ENCODE assay signal across 9 cellular contexts in genomic region chr11:46541593-46542371, GRCh38. TPM values are rescaled to one million over a fixed set of nuclear protein-coding genes. Genes with fewer than 3 reads are reported as not detected.
A peak's percentile ranks its signal among the peaks of the same experiment; 100 is the strongest.
DNase-seq lines count a peak whose midpoint lies in the region; ATAC-seq and TF ChIP-seq lines count a peak whose summit lies in the region.
"Had no signal": no experiment of that assay in that cellular context is flagged by ENCODE, and none has a peak within 500 bp of the region (broad histone marks: within the 10 kb centered on the region; RNA-seq: fewer than 3 reads in every experiment).

No MANE protein-coding gene starts in this region.

- H3K4me3 ChIP-seq in HCT116 (replicated peaks in 1 of 2; ENCODE audit: low read depth in 1 of 2, low read length in 2 of 2) = no peak overlapping the region
- no peak overlapping the region for H3K4me3 ChIP-seq in Peyer's patch
- H3K4me3 ChIP-seq in coronary artery = no peak overlapping the region

- H3K27me3 ChIP-seq in HCT116 (ENCODE audit: insufficient read depth, low read length) (no peaks in the 10 kb centered on the region), Peyer's patch (no peaks in the 10 kb centered on the region)

- TF ChIP-seq POLR2A in HCT116 (IDR thresholded peaks at IDR 0.05; ENCODE audit: borderline replicate concordance, extremely low read depth, insufficient read depth, insufficient read length) (no peak), Peyer's patch (IDR thresholded peaks at IDR 0.05) (no peak), erythroblast (IDR thresholded peaks at IDR 0.05; ENCODE audit: low read length) (no peak)

- H3K27ac ChIP-seq in HCT116 (ENCODE audit: low read depth, low read length) (no peak overlapping the region), Peyer's patch (peak overlapping the region in 3 of 4 donors; percentile 13 to 73 (median 30)), coronary artery (no peak overlapping the region)

- BruUV-seq in HCT116 (replicated peaks; lab: Mats Ljungman, UMichigan) = no TSS peak

- no peaks in the 10 kb centered on the region; the same call in 1 of the 2 replicates for H4K20me1 ChIP-seq in HCT116 (ENCODE audit: insufficient read depth)

- ATAC-seq in HCT116 (no peak), SK-N-SH treated with all-trans-retinoic acid at 6 μM for 48 hours (no peak)

- POLR2A ChIA-PET in HCT116 (lab: Charles Lee) = no interaction called here

- intact Hi-C loops in HCT116 (cut with micrococcal nuclease) = no loop called here
- intact Hi-C loops in posterior cingulate gyrus (cut with DNase I) = loop anchor here (10.0 kb wide), 1 partner anchor 53 kb away; the partner anchor contains the start of gene AMBRA1

- CTCF ChIA-PET in HCT116 (lab: Charles Lee) = interaction anchor here (1.1 to 1.5 kb wide), 3 partner anchors 10 to 12 kb away, joined by 3 read pairs; no protein-coding TSS in a partner anchor

- H3K9ac ChIP-seq in HCT116 (ENCODE audit: low read length) = no peak overlapping the region

- H3K4me1 ChIP-seq in HCT116 (ENCODE audit: control insufficient read depth in 1 of 2, insufficient read depth in 2 of 2, low read length in 2 of 2) (peaks cover 0 to 7% of the 10 kb centered on the region in 2 experiments; a peak in 1 of 4 replicates), Peyer's patch (peaks cover 0 to 5% (median 0%) of the 10 kb centered on the region in 4 donors)

- no peak overlapping the region for H3K4me2 ChIP-seq in HCT116 (ENCODE audit: low read length)

- H2AFZ ChIP-seq in HCT116 (ENCODE audit: low read depth, low read length, poor library complexity, severe bottlenecking) = no peak overlapping the region

- no peaks in the 10 kb centered on the region for H3K9me2 ChIP-seq in HCT116 (ENCODE audit: insufficient read depth)

- H3K36me3 ChIP-seq in HCT116 (ENCODE audit: control insufficient read depth in 1 of 2, insufficient read depth in 2 of 2, low read length in 2 of 2) = peaks cover 10 to 15% of the 10 kb centered on the region in 2 experiments; a peak in 2 of 4 replicates
- H3K36me3 ChIP-seq in Peyer's patch = peaks cover 0 to 78% (median 0%) of the 10 kb centered on the region in 3 donors

- TF ChIP-seq RAD21 in HCT116 (IDR thresholded peaks at IDR 0.05; ENCODE audit: low read depth) = peak; percentile 52

- TF ChIP-seq CTCF in HCT116 (IDR thresholded peaks at IDR 0.05 in 2 of 3, conservative IDR thresholded peaks at IDR 0.05 in 1 of 3; ENCODE audit: borderline replicate concordance in 1 of 3, insufficient read depth in 1 of 3, low read depth in 2 of 3, low read length in 2 of 3) = 0 out of 6 replicates have a peak, but pooled peaks of 2 of the 3 experiments have one; percentile 7 to 8
- TF ChIP-seq CTCF in Peyer's patch (IDR thresholded peaks at IDR 0.05) = peak in 4 of 6 experiments; percentile 14 to 73 (median 66)
- TF ChIP-seq CTCF in coronary artery (IDR thresholded peaks at IDR 0.05) = no peak

- H3K9me3 ChIP-seq in HCT116 (ENCODE audit: control insufficient read depth in 1 of 2, insufficient read depth in 1 of 2, low read depth in 1 of 2, low read length in 2 of 2) (no peaks in the 10 kb centered on the region), Peyer's patch (no peaks in the 10 kb centered on the region)

- RAD21 ChIA-PET in HCT116 (lab: Charles Lee; ENCODE audit: low non-redundant PET in 1 of 2, low total read pairs in 2 of 2, uncharacterized antibody in 2 of 2, unreplicated experiment in 2 of 2) = no interaction called here

- no peak for DNase-seq in HCT116 (ENCODE audit: low read depth, low spot score)
- DNase-seq in Peyer's patch = peak in 2 of 3 donors; percentile 84 to 85
- DNase-seq in erythroblast (lab: John Stamatoyannopoulos, UW) = peak; percentile 67 to 69
- DNase-seq in posterior cingulate gyrus = peak; percentile 13 to 90 (median 50)
- no peak for DNase-seq in epidermal melanocyte (ENCODE audit: insufficient read length, low spot score)
- no peak for DNase-seq in coronary artery (ENCODE audit: low spot score)
- DNase-seq in stimulated activated CD4-positive, alpha-beta T cell treated with anti-CD3 and anti-CD28 coated beads, Interleukin-4, amount 100 ng/mL, for 4 hours = no peak
- DNase-seq: NCI-H2171 had no signal

- peaks cover 20% of the 10 kb centered on the region for H3K79me2 ChIP-seq in HCT116 (ENCODE audit: insufficient read depth, low read length)

TF ChIP-seq in HCT116, 20 proteins besides CTCF, POLR2A, EP300 and RAD21:
- TF ChIP-seq EZH2phosphoT487 (IDR thresholded peaks at IDR 0.05; ENCODE audit: borderline replicate concordance) = no peak
- TF ChIP-seq ZNF274 (IDR thresholded peaks at IDR 0.05; ENCODE audit: low read depth, low read length) = no peak
- no peak for TF ChIP-seq CBX3 (IDR thresholded peaks at IDR 0.05; ENCODE audit: low read depth)
- no peak for TF ChIP-seq FOSL1 (IDR thresholded peaks at IDR 0.05; ENCODE audit: low read depth)
- TF ChIP-seq TCF7L2 (IDR thresholded peaks at IDR 0.05; ENCODE audit: borderline replicate concordance, extremely low read depth, insufficient read depth, insufficient read length) = no peak
- no peak for TF ChIP-seq ZFX (IDR thresholded peaks at IDR 0.05)
- TF ChIP-seq POLR2AphosphoS5 (IDR thresholded peaks at IDR 0.05; ENCODE audit: low read depth, low read length) = no peak
- no peak for TF ChIP-seq YY1 (IDR thresholded peaks at IDR 0.05; ENCODE audit: extremely low read depth, insufficient replicate concordance, low read depth, low read length)

TF ChIP-seq in SK-N-SH treated with all-trans-retinoic acid at 6 μM for 48 hours, 23 proteins besides CTCF, POLR2A, EP300 and RAD21 (continues in another document):
- TF ChIP-seq POU6F1 (CRISPR knock-in tag; IDR thresholded peaks at IDR 0.05; ENCODE audit: borderline replicate concordance, low read depth) = no peak
- TF ChIP-seq ESRRG (CRISPR knock-in tag; IDR thresholded peaks at IDR 0.05) = no peak
- no peak for TF ChIP-seq CSRNP3 (CRISPR knock-in tag; IDR thresholded peaks at IDR 0.05)
- no peak for TF ChIP-seq RARB (CRISPR knock-in tag; IDR thresholded peaks at IDR 0.05)
- TF ChIP-seq GLIS3 (CRISPR knock-in tag; IDR thresholded peaks at IDR 0.05) = no peak
- no peak for TF ChIP-seq PATZ1 (CRISPR knock-in tag; IDR thresholded peaks at IDR 0.05; ENCODE audit: borderline replicate concordance)
- no peak for TF ChIP-seq CREB5 (CRISPR knock-in tag; IDR thresholded peaks at IDR 0.05; ENCODE audit: low read depth)
- TF ChIP-seq TCF4 (CRISPR knock-in tag; IDR thresholded peaks at IDR 0.05; ENCODE audit: borderline replicate concordance) = no peak
- no peak for TF ChIP-seq PPARA (CRISPR knock-in tag; IDR thresholded peaks at IDR 0.05; ENCODE audit: borderline replicate concordance)

RNA-seq across cellular contexts. Expression of gene AMBRA1, which starts 52.0 kb away (rescaled TPM):
- total RNA-seq in HCT116 (2021; ENCODE audit: unreplicated experiment) (22.7 TPM), Peyer's patch (10 to 100 TPM; 28.9 to 61.6 (median 41.6) TPM)
- polyA plus RNA-seq in HCT116 (2012) = 13.2 and 14.9 TPM in 2 replicates

Comparison
In these comparisons a context has a peak if more than half of its experiments do, and no peak if none do; other contexts are left out.
1. DNase-seq: peak in Peyer's patch (2 of 3), erythroblast (2 of 2) and posterior cingulate gyrus (10 of 10); none in HCT116 (single experiment), epidermal melanocyte (single experiment), coronary artery (single experiment) and stimulated activated CD4-positive, alpha-beta T cell treated with anti-CD3 and anti-CD28 coated beads, Interleukin-4, amount 100 ng/mL, for 4 hours (0 of 2).
2. H3K27ac ChIP-seq: peak in Peyer's patch (3 of 4); none in HCT116 (single experiment) and coronary artery (0 of 2).